Comparison of ENCODE assay signal across 15 cellular contexts in the genomic region with DNA sequence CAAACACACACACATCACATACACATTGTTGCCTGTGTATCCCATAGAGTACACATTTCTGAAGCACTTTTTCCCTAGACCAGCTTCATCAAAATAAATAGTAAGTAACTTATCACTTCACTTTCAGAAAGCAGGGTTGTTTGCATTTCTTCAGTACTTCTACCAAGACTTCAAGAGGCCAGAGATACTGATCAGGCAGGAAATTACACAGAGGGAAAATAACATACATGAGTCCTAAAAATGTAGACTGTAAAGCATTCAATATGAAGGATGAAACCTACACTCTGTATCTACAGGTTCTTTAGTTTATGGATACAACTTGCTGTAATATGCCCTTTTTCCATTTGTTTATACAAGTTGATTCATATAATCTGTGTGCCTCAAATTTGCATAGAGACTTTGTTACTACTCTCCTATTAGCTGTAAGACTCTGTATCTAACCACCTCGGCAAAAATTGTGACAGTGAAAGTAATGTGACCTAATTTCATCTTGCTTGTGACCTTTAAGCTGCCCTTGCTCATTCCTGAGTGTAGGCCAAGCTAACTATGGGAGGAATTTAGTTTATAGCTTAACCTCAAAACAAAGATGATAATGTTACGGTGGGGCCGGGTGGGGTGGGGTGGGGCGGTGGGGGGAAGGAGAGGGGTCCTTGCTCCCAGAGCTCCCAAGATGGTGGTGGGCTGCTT.
DNase-seq lines count a peak whose midpoint lies in the region; ATAC-seq and TF ChIP-seq lines count a peak whose summit lies in the region.
"Had no signal": no experiment of that assay in that cellular context is flagged by ENCODE, and none has a peak within 500 bp of the region (broad histone marks: within the 10 kb centered on the region; RNA-seq: fewer than 3 reads in every experiment).

No MANE protein-coding gene starts in this region.

- DNase-seq in stimulated activated naive CD8-positive, alpha-beta T cell treated with anti-CD3 and anti-CD28 coated beads, Interleukin-15, Interleukin-2, amounts not matched to agents 100 U/mL and 50 U/mL, for 24 hours: no peak
- DNase-seq in stimulated activated naive CD8-positive, alpha-beta T cell treated with anti-CD3 and anti-CD28 coated beads, Interleukin-15, amount 100 ng/mL, for 72 hours: no peak
- peak; percentile 33 for DNase-seq in dermis blood vessel endothelial cell
- no peak for DNase-seq in NCI-H146 (lab: John Stamatoyannopoulos, UW)
- DNase-seq in left cardiac atrium: no peak
- DNase-seq: Calu3; CD4-positive, alpha-beta memory T cell; EL; NCI-H1105 treated with DMSO at 0.1 percent for 48 hours; NCI-H1694 treated with DMSO at 0.1 percent for 48 hours; NK-92 treated with Interleukin-12 subunit alpha and Interleukin-12 subunit beta, amount 100 ng/mL, for 24 hours; SHP77 treated with DMSO at 0.1 percent for 48 hours had no signal

- intact Hi-C loops in left cardiac atrium (cut with DNase I): no loop called here

- H3K9me3 Mint-ChIP-seq in stimulated activated naive CD8-positive, alpha-beta T cell treated with anti-CD3 and anti-CD28 coated beads, Interleukin-15, amount 100 ng/mL, for 72 hours: no peaks in the 10 kb centered on the region
- no peaks in the 10 kb centered on the region for H3K9me3 Mint-ChIP-seq in nephron

- H3K4me1 Mint-ChIP-seq in stimulated activated naive CD8-positive, alpha-beta T cell treated with anti-CD3 and anti-CD28 coated beads, Interleukin-15, amount 100 ng/mL, for 72 hours: peaks cover 5% of the 10 kb centered on the region
- peaks cover 5% of the 10 kb centered on the region for H3K4me1 Mint-ChIP-seq in nephron
- H3K4me1 Mint-ChIP-seq: CD4-positive, alpha-beta memory T cell had no signal

- peak; percentile 23 for ATAC-seq in stimulated activated naive CD8-positive, alpha-beta T cell treated with anti-CD3 and anti-CD28 coated beads, Interleukin-15, Interleukin-2, amounts not matched to agents 100 U/mL and 50 U/mL, for 24 hours
- no peak for ATAC-seq in stimulated activated naive CD8-positive, alpha-beta T cell treated with anti-CD3 and anti-CD28 coated beads, Interleukin-15, amount 100 ng/mL, for 72 hours
- ATAC-seq in GM19328 (IDR thresholded peaks at IDR 0.05; ENCODE audit: unreplicated experiment) (no peak), left cardiac atrium (no peak)
- ATAC-seq: K562 had no signal

- no peak overlapping the region for H3K27ac Mint-ChIP-seq in stimulated activated naive CD8-positive, alpha-beta T cell treated with anti-CD3 and anti-CD28 coated beads, Interleukin-15, amount 100 ng/mL, for 72 hours
- peak overlapping the region in 2 of 3 experiments; percentile 26 to 60 for H3K27ac Mint-ChIP-seq in nephron
- H3K27ac Mint-ChIP-seq: CD4-positive, alpha-beta memory T cell had no signal

- no peak for TF ChIP-seq CTCF in nephron (IDR thresholded peaks at IDR 0.05; ENCODE audit: unreplicated experiment in 3 of 3)

- no peaks in the 10 kb centered on the region for H3K27me3 Mint-ChIP-seq in stimulated activated naive CD8-positive, alpha-beta T cell treated with anti-CD3 and anti-CD28 coated beads, Interleukin-15, amount 100 ng/mL, for 72 hours
- no peaks in the 10 kb centered on the region for H3K27me3 Mint-ChIP-seq in nephron (ENCODE audit: low read depth)
- H3K27me3 Mint-ChIP-seq: CD4-positive, alpha-beta memory T cell had no signal

- no peak overlapping the region for H3K4me3 Mint-ChIP-seq in stimulated activated naive CD8-positive, alpha-beta T cell treated with anti-CD3 and anti-CD28 coated beads, Interleukin-15, amount 100 ng/mL, for 72 hours
- H3K4me3 Mint-ChIP-seq in nephron: no peak overlapping the region
- H3K4me3 Mint-ChIP-seq: CD4-positive, alpha-beta memory T cell had no signal

- no peaks in the 10 kb centered on the region for H3K36me3 Mint-ChIP-seq in nephron (ENCODE audit: low read depth)
- H3K36me3 Mint-ChIP-seq: CD4-positive, alpha-beta memory T cell had no signal

Comparison
In these comparisons a context has a peak if more than half of its experiments do, and no peak if none do; other contexts are left out.
1. H3K27ac Mint-ChIP-seq: peak in nephron (2 of 3); none in stimulated activated naive CD8-positive, alpha-beta T cell treated with anti-CD3 and anti-CD28 coated beads, Interleukin-15, amount 100 ng/mL, for 72 hours (0 of 2).